9 cellular contexts compared by ENCODE assay signal in genomic region chr11:43579919-43580276, GRCh38.
A peak's percentile ranks its signal among the peaks of the same experiment; 100 is the strongest.
DNase-seq lines count a peak whose midpoint lies in the region; ATAC-seq and TF ChIP-seq lines count a peak whose summit lies in the region.
"Had no signal": no experiment of that assay in that cellular context is flagged by ENCODE, and none has a peak within 500 bp of the region (broad histone marks: within the 10 kb centered on the region; RNA-seq: fewer than 3 reads in every experiment).

No MANE protein-coding gene starts in this region.

- H3K27ac ChIP-seq in cardiac muscle cell (no peak overlapping the region), thyroid gland (no peak overlapping the region)

- peak overlapping the region; percentile 66 for H3K4me3 Mint-ChIP-seq in activated naive CD8-positive, alpha-beta T cell treated with anti-CD3 and anti-CD28 coated beads, Interleukin-2, amount 50 U/mL, for 24 hours

- H3K4me1 ChIP-seq in cardiac muscle cell (ENCODE audit: low read depth) (peaks cover 8% of the 10 kb centered on the region), thyroid gland (peaks cover 39 to 58% of the 10 kb centered on the region in 2 donors)

- no peaks in the 10 kb centered on the region for H3K9me3 Mint-ChIP-seq in activated naive CD8-positive, alpha-beta T cell treated with anti-CD3 and anti-CD28 coated beads, Interleukin-2, amount 50 U/mL, for 24 hours

- H3K4me1 Mint-ChIP-seq in activated naive CD8-positive, alpha-beta T cell treated with anti-CD3 and anti-CD28 coated beads, Interleukin-2, amount 50 U/mL, for 24 hours, result peaks cover 43% of the 10 kb centered on the region

- peaks cover 88% of the 10 kb centered on the region for H3K27me3 Mint-ChIP-seq in activated naive CD8-positive, alpha-beta T cell treated with anti-CD3 and anti-CD28 coated beads, Interleukin-2, amount 50 U/mL, for 24 hours

- no peaks in the 10 kb centered on the region for H3K9me3 ChIP-seq in cardiac muscle cell (ENCODE audit: low read depth)
- no peaks in the 10 kb centered on the region for H3K9me3 ChIP-seq in thyroid gland

- no peak for TF ChIP-seq CTCF in cardiac muscle cell (IDR thresholded peaks at IDR 0.05; ENCODE audit: low read depth, low read length)
- no peak for TF ChIP-seq CTCF in kidney epithelial cell (IDR thresholded peaks at IDR 0.05; ENCODE audit: insufficient read depth, low read length, poor library complexity, severe bottlenecking)
- no peak for TF ChIP-seq CTCF in thyroid gland (IDR thresholded peaks at IDR 0.05)

- no peak for ATAC-seq in left ventricle myocardium superior
- no peak for ATAC-seq in activated naive CD8-positive, alpha-beta T cell treated with anti-CD3 and anti-CD28 coated beads, Interleukin-2, amount 50 U/mL, for 24 hours
- no peak for ATAC-seq in GM18502 (IDR thresholded peaks at IDR 0.05; ENCODE audit: poor library complexity, unreplicated experiment)
- no peak for ATAC-seq in HG03135 (IDR thresholded peaks at IDR 0.05; ENCODE audit: unreplicated experiment)

- H3K27me3 ChIP-seq in cardiac muscle cell, result peaks cover 81% of the 10 kb centered on the region
- peaks cover 98% of the 10 kb centered on the region for H3K27me3 ChIP-seq in kidney epithelial cell (ENCODE audit: control insufficient read depth, insufficient read depth, low read length)
- H3K27me3 ChIP-seq in thyroid gland, result peaks cover 59% of the 10 kb centered on the region

- H3K36me3 Mint-ChIP-seq in activated naive CD8-positive, alpha-beta T cell treated with anti-CD3 and anti-CD28 coated beads, Interleukin-2, amount 50 U/mL, for 24 hours (ENCODE audit: low read depth), result no peaks in the 10 kb centered on the region

- H3K4me3 ChIP-seq in cardiac muscle cell (peak overlapping the region; percentile 57), kidney epithelial cell (ENCODE audit: low read depth, low read length) (peak overlapping the region; percentile 37), thyroid gland (replicated peaks in 1 of 3) (peak overlapping the region in 2 of 3 donors; percentile 17 to 27)

- no peak overlapping the region for H3K27ac Mint-ChIP-seq in activated naive CD8-positive, alpha-beta T cell treated with anti-CD3 and anti-CD28 coated beads, Interleukin-2, amount 50 U/mL, for 24 hours

- no peaks in the 10 kb centered on the region for H3K36me3 ChIP-seq in cardiac muscle cell
- H3K36me3 ChIP-seq in kidney epithelial cell (ENCODE audit: control insufficient read depth, insufficient read depth, low read length), result no peaks in the 10 kb centered on the region
- H3K36me3 ChIP-seq in thyroid gland, result no peaks in the 10 kb centered on the region

- WGBS in thyroid gland, 2 donors, result 0% methylated on average over 5 of the region's 5 CpGs

- intact Hi-C loops in left ventricle myocardium superior (cut with micrococcal nuclease), result no loop called here
- intact Hi-C loops in thyroid gland (cut with DNase I), result no loop called here

- no peak for DNase-seq in cardiac muscle cell (ENCODE audit: low read depth in 1 of 2, low spot score in 1 of 2)
- DNase-seq in left ventricle myocardium superior, result no peak
- no peak for DNase-seq in activated naive CD8-positive, alpha-beta T cell treated with anti-CD3 and anti-CD28 coated beads, Interleukin-2, amount 50 U/mL, for 24 hours
- no peak for DNase-seq in kidney epithelial cell (ENCODE audit: low read depth)
- DNase-seq in thyroid gland, result no peak
- DNase-seq in DMS53 treated with DMSO at 0.1 percent for 48 hours (lab: John Stamatoyannopoulos, UW; ENCODE audit: unreplicated experiment), result no peak
- DNase-seq: DMS 273 treated with DMSO at 0.1 percent for 48 hours had no signal

- TF ChIP-seq POLR2A in thyroid gland (IDR thresholded peaks at IDR 0.05), result no peak
